9 cellular contexts compared by ENCODE assay signal in genomic region chr7:19442016-19442785, GRCh38.
DNase-seq lines count a peak whose midpoint lies in the region; ATAC-seq and TF ChIP-seq lines count a peak whose summit lies in the region.
"Had no signal": no experiment of that assay in that cellular context is flagged by ENCODE, and none has a peak within 500 bp of the region (broad histone marks: within the 10 kb centered on the region; RNA-seq: fewer than 3 reads in every experiment).

No MANE protein-coding gene starts in this region.

- H3K14ac ChIP-seq in H9 (ENCODE audit: insufficient read depth, low read length), result no peak overlapping the region

- TF ChIP-seq CTCF in H9 (conservative IDR thresholded peaks at IDR 0.05), result peak; percentile 75
- peak in 1 of 6 experiments; percentile 37 for TF ChIP-seq CTCF in esophagus squamous epithelium (IDR thresholded peaks at IDR 0.05)

- TF ChIP-seq POLR2A in esophagus squamous epithelium (IDR thresholded peaks at IDR 0.05), result no peak

- H3K23ac ChIP-seq in H9 (ENCODE audit: insufficient read length, low read depth, low read length), result no peak overlapping the region

- no peaks in the 10 kb centered on the region for H3K36me3 Mint-ChIP-seq in H9 (ENCODE audit: insufficient read depth in 1 of 3, low read depth in 3 of 3)
- H3K36me3 Mint-ChIP-seq: activated naive CD8-positive, alpha-beta T cell treated with anti-CD3 and anti-CD28 coated beads, Interleukin-2, amount 10 ng/mL, durations not matched to agents 7 days and 5 days had no signal

- intact Hi-C loops in esophagus squamous epithelium (cut with DNase I), result no loop called here

- no peak overlapping the region for H4K5ac ChIP-seq in H9 (ENCODE audit: insufficient read length, low read depth, low read length)

- no peak overlapping the region for H2BK120ac ChIP-seq in H9 (ENCODE audit: low read depth, low read length, poor library complexity, severe bottlenecking)

- WGBS in H9 (ENCODE audit: extremely low coverage, insufficient read length, low lambda C conversion rate), result no CpG with 5 or more reads among the region's 4 CpGs
- 46 to 49% methylated on average over 4 of the region's 4 CpGs for WGBS in esophagus squamous epithelium, 2 donors

- H3K23me2 ChIP-seq in H9 (ENCODE audit: insufficient read length, low read depth, low read length, poor library complexity, severe bottlenecking), result no peaks in the 10 kb centered on the region

- no peak overlapping the region for H3K4me3 ChIP-seq in esophagus squamous epithelium

- no peaks in the 10 kb centered on the region for H3K79me1 ChIP-seq in H9 (ENCODE audit: insufficient read depth, low read depth, low read length, poor library complexity, severe bottlenecking)

- H3K36me3 ChIP-seq in esophagus squamous epithelium, result no peaks in the 10 kb centered on the region

- no peaks in the 10 kb centered on the region for H3K79me2 ChIP-seq in H9 (ENCODE audit: insufficient read depth, low read length)

- H3T11ph ChIP-seq in H9 (ENCODE audit: low read length), result no peak overlapping the region

- H3K4me1 ChIP-seq in H9 (ENCODE audit: insufficient read depth, low read length) (no peaks in the 10 kb centered on the region), esophagus squamous epithelium (no peaks in the 10 kb centered on the region)

- no peaks in the 10 kb centered on the region for H3K9me3 Mint-ChIP-seq in H9
- H3K9me3 Mint-ChIP-seq: activated naive CD8-positive, alpha-beta T cell treated with anti-CD3 and anti-CD28 coated beads, Interleukin-2, amount 10 ng/mL, durations not matched to agents 7 days and 5 days had no signal

- no peak overlapping the region for H2AK5ac ChIP-seq in H9 (ENCODE audit: insufficient read length, low read length)

- no peak overlapping the region for H4K8ac ChIP-seq in H9 (replicated peaks; ENCODE audit: insufficient read length, low read depth, low read length)

- H2BK5ac ChIP-seq in H9 (ENCODE audit: insufficient read length, low read length), result no peak overlapping the region

- H3K18ac ChIP-seq in H9 (ENCODE audit: insufficient read length, low read depth, low read length), result no peak overlapping the region

- no peak overlapping the region for H2BK20ac ChIP-seq in H9 (ENCODE audit: low read depth, low read length, poor library complexity, severe bottlenecking)

- H3K9me3 ChIP-seq in H9 (ENCODE audit: control insufficient read depth, low read depth, low read length), result no peaks in the 10 kb centered on the region
- H3K9me3 ChIP-seq in esophagus squamous epithelium, result no peaks in the 10 kb centered on the region

- no peak overlapping the region for H2BK15ac ChIP-seq in H9 (ENCODE audit: low read depth, low read length)

- H3K56ac ChIP-seq in H9 (ENCODE audit: insufficient read length, low read depth, low read length), result no peak overlapping the region

- H3K27ac ChIP-seq in H9 (ENCODE audit: insufficient read length, low read depth, low read length) (no peak overlapping the region), esophagus squamous epithelium (no peak overlapping the region)

- no peak overlapping the region for H3K4ac ChIP-seq in H9 (ENCODE audit: low read depth, low read length)

- no peaks in the 10 kb centered on the region for H3K27me3 Mint-ChIP-seq in H9 (ENCODE audit: low read depth)
- H3K27me3 Mint-ChIP-seq: activated naive CD8-positive, alpha-beta T cell treated with anti-CD3 and anti-CD28 coated beads, Interleukin-2, amount 10 ng/mL, durations not matched to agents 7 days and 5 days had no signal

- no peak overlapping the region for H3K4me3 Mint-ChIP-seq in H9
- H3K4me3 Mint-ChIP-seq: activated naive CD8-positive, alpha-beta T cell treated with anti-CD3 and anti-CD28 coated beads, Interleukin-2, amount 10 ng/mL, durations not matched to agents 7 days and 5 days had no signal

- H3K27me3 ChIP-seq in H9 (ENCODE audit: insufficient read depth, low read length) (no peaks in the 10 kb centered on the region), esophagus squamous epithelium (no peaks in the 10 kb centered on the region)

- no peak overlapping the region for H3K4me2 ChIP-seq in H9 (ENCODE audit: insufficient read depth, insufficient read length, low read length)

- H4K20me1 ChIP-seq in H9 (ENCODE audit: control insufficient read depth, insufficient read depth, insufficient read length), result no peaks in the 10 kb centered on the region

- no peak overlapping the region for H3K27ac Mint-ChIP-seq in H9
- H3K27ac Mint-ChIP-seq: activated naive CD8-positive, alpha-beta T cell treated with anti-CD3 and anti-CD28 coated beads, Interleukin-2, amount 10 ng/mL, durations not matched to agents 7 days and 5 days had no signal

- no peak overlapping the region for H4K91ac ChIP-seq in H9 (ENCODE audit: insufficient read length, low read depth, low read length)

- H2BK12ac ChIP-seq in H9 (ENCODE audit: insufficient read length, low read depth, low read length), result no peak overlapping the region

- H3K9ac ChIP-seq in H9 (ENCODE audit: extremely low read depth, insufficient read length, low read length), result no peak overlapping the region

- no peak for ATAC-seq in GM19397 (IDR thresholded peaks at IDR 0.05; ENCODE audit: unreplicated experiment)
- ATAC-seq in GM18873 (IDR thresholded peaks at IDR 0.05; ENCODE audit: low FRiP score, unreplicated experiment), result no peak

- peaks cover 10 to 14% of the 10 kb centered on the region in 2 experiments for H3K4me1 Mint-ChIP-seq in H9
- H3K4me1 Mint-ChIP-seq: activated naive CD8-positive, alpha-beta T cell treated with anti-CD3 and anti-CD28 coated beads, Interleukin-2, amount 10 ng/mL, durations not matched to agents 7 days and 5 days had no signal

- no peak overlapping the region for H2AFZ ChIP-seq in H9 (ENCODE audit: low read length)

- DNase-seq in AG08395 (ENCODE audit: low spot score), result peak; percentile 70
- peak; percentile 43 for DNase-seq in H9
- peak; percentile 37 for DNase-seq in NCI-H82 treated with DMSO at 0.1 percent for 48 hours (lab: John Stamatoyannopoulos, UW; ENCODE audit: unreplicated experiment)
- peak; percentile 57 for DNase-seq in fibroblast of gingiva (ENCODE audit: low read depth)
- DNase-seq in activated CD4-positive, alpha-beta T cell treated with anti-CD3 and anti-CD28 coated beads for 1 hour, result no peak
- DNase-seq in esophagus squamous epithelium (lab: John Stamatoyannopoulos, UW), result no peak
- DNase-seq: activated naive CD8-positive, alpha-beta T cell treated with anti-CD3 and anti-CD28 coated beads, Interleukin-2, amount 10 ng/mL, durations not matched to agents 7 days and 5 days had no signal

Comparison
In these comparisons a context has a peak if more than half of its experiments do, and no peak if none do; other contexts are left out.
1. DNase-seq: peak in AG08395 (single experiment), H9 (single experiment), NCI-H82 treated with DMSO at 0.1 percent for 48 hours (single experiment) and fibroblast of gingiva (single experiment); none in activated CD4-positive, alpha-beta T cell treated with anti-CD3 and anti-CD28 coated beads for 1 hour (single experiment) and esophagus squamous epithelium (single experiment).